In genomic region chr5:78757269-78758053, GRCh38 we compare ENCODE assay signal across 1 cellular context.
TF ChIP-seq lines count a peak whose summit lies in the region.

No MANE protein-coding gene starts in this region.

TF ChIP-seq in GM12878, 131 proteins besides CTCF, POLR2A, EP300 and RAD21 (continued from another document and continues in another):
- TF ChIP-seq ZBTB40 (IDR thresholded peaks at IDR 0.05; ENCODE audit: borderline replicate concordance) (no peak), ATF3 (IDR thresholded peaks at IDR 0.05; ENCODE audit: borderline replicate concordance, extremely low read depth, low read depth, low read length) (no peak), SMAD5 (IDR thresholded peaks at IDR 0.05; ENCODE audit: low read depth) (no peak), NR2C2 (IDR thresholded peaks at IDR 0.05; ENCODE audit: borderline replicate concordance, control insufficient read depth, insufficient read length, low read depth) (no peak), SUPT20H (IDR thresholded peaks at IDR 0.05; ENCODE audit: borderline replicate concordance, control insufficient read depth, low read depth, low read length) (no peak), POU2F2 (IDR thresholded peaks at IDR 0.05; ENCODE audit: borderline replicate concordance, low read depth, low read length) (no peak), CEBPB (IDR thresholded peaks at IDR 0.05; ENCODE audit: borderline replicate concordance in 1 of 2, low read depth in 2 of 2, low read length in 2 of 2) (no peak), ZBED1 (IDR thresholded peaks at IDR 0.05; ENCODE audit: borderline replicate concordance) (no peak), HDAC2 (IDR thresholded peaks at IDR 0.05) (no peak), RELB (IDR thresholded peaks at IDR 0.05; ENCODE audit: low read depth) (peak; percentile 53), TCF7 (IDR thresholded peaks at IDR 0.05; ENCODE audit: borderline replicate concordance) (no peak), RFX5 (IDR thresholded peaks at IDR 0.05; ENCODE audit: low read depth, low read length) (no peak), STAT3 (IDR thresholded peaks at IDR 0.05; ENCODE audit: low read depth, low read length) (no peak), CREM (IDR thresholded peaks at IDR 0.05; ENCODE audit: low read depth) (no peak), NBN (IDR thresholded peaks at IDR 0.05) (no peak), EED (IDR thresholded peaks at IDR 0.05; ENCODE audit: low read depth) (peak; percentile 60), ZNF384 (IDR thresholded peaks at IDR 0.05; ENCODE audit: borderline replicate concordance, low read depth, low read length) (no peak), HSF1 (IDR thresholded peaks at IDR 0.05; ENCODE audit: low read depth, low read length) (no peak), ATF7 (IDR thresholded peaks at IDR 0.05; ENCODE audit: low read depth) (0 out of 2 replicates have a peak, but pooled peaks have one; percentile 28), E4F1 (IDR thresholded peaks at IDR 0.05; ENCODE audit: borderline replicate concordance, partially characterized antibody) (no peak), ZBTB4 (CRISPR knock-in tag; IDR thresholded peaks at IDR 0.05) (no peak), RBBP5 (conservative IDR thresholded peaks at IDR 0.05) (no peak), RB1 (IDR thresholded peaks at IDR 0.05; ENCODE audit: borderline replicate concordance) (no peak), SREBF1 (IDR thresholded peaks at IDR 0.05; ENCODE audit: low read length) (no peak), WRNIP1 (IDR thresholded peaks at IDR 0.05; ENCODE audit: borderline replicate concordance, low read depth, low read length) (no peak), GATAD2B (conservative IDR thresholded peaks at IDR 0.05; ENCODE audit: low read depth) (no peak; the same call in 1 of the 2 replicates), BCLAF1 (IDR thresholded peaks at IDR 0.05) (no peak), PAX8 (IDR thresholded peaks at IDR 0.05) (no peak), SIX5 (IDR thresholded peaks at IDR 0.05; ENCODE audit: low read depth, low read length, severe bottlenecking) (no peak), JUNB (IDR thresholded peaks at IDR 0.05) (no peak), KAT2A (conservative IDR thresholded peaks at IDR 0.05; ENCODE audit: control insufficient read depth, low read depth, low read length) (no peak), ZBTB11 (CRISPR knock-in tag; IDR thresholded peaks at IDR 0.05) (no peak), ASH2L (IDR thresholded peaks at IDR 0.05; ENCODE audit: borderline replicate concordance, low read depth) (no peak), BCL11A (IDR thresholded peaks at IDR 0.05; ENCODE audit: low read depth, low read length) (no peak), JUND (IDR thresholded peaks at IDR 0.05; ENCODE audit: low read depth, low read length) (no peak), SREBF2 (IDR thresholded peaks at IDR 0.05; ENCODE audit: low read length) (no peak), CHD1 (IDR thresholded peaks at IDR 0.05; ENCODE audit: low read depth, low read length) (no peak)
